In genomic region chr17:76737082-76737675, GRCh38 we compare ENCODE assay signal across 1 cellular context.
TF ChIP-seq lines count a peak whose summit lies in the region.

Gene SRSF2, minus strand, starts transcription at chr17:76737331. Its CDS starts 171 bp downstream, at chr17:76737160.

TF ChIP-seq in HepG2, 621 proteins besides CTCF, POLR2A, EP300 and RAD21 (continued from another document and continues in another):
- TF ChIP-seq ZBTB44 (CRISPR knock-in tag; IDR thresholded peaks at IDR 0.05) (peak; percentile 89; the same call in 1 of the 2 replicates), ZBTB38 (CRISPR knock-in tag; IDR thresholded peaks at IDR 0.05) (no peak; the same call in 1 of the 2 replicates), ZNF136 (CRISPR knock-in tag; IDR thresholded peaks at IDR 0.05; ENCODE audit: low read depth) (peak; percentile 45), CCAR2 (optimal IDR thresholded peaks at IDR 0.05; ENCODE audit: low read depth, low read length) (no peak), MLLT10 (CRISPR knock-in tag; IDR thresholded peaks at IDR 0.05) (peak; percentile 98), FOXK1 (CRISPR knock-in tag; IDR thresholded peaks at IDR 0.05; ENCODE audit: borderline replicate concordance, low read depth) (peak; percentile 72; the same call in 1 of the 2 replicates), ZNF17 (CRISPR knock-in tag; IDR thresholded peaks at IDR 0.05) (no peak), BCL6 (CRISPR knock-in tag; IDR thresholded peaks at IDR 0.05) (peak; percentile 65; the same call in 1 of the 2 replicates), ZNF777 (CRISPR knock-in tag; IDR thresholded peaks at IDR 0.05) (peak; percentile 38; the same call in 1 of the 2 replicates), ZNF770 (CRISPR knock-in tag; IDR thresholded peaks at IDR 0.05) (no peak), RXRA (CRISPR knock-in tag; IDR thresholded peaks at IDR 0.05) (peak; percentile 84; the same call in 1 of the 2 replicates), MAFG (CRISPR knock-in tag; IDR thresholded peaks at IDR 0.05) (peak; percentile 88; the same call in 1 of the 2 replicates), ZNF543 (CRISPR knock-in tag; IDR thresholded peaks at IDR 0.05) (peak; percentile 67; the same call in 1 of the 2 replicates), ZNF362 (CRISPR knock-in tag; IDR thresholded peaks at IDR 0.05; ENCODE audit: borderline replicate concordance) (peak; percentile 91; the same call in 1 of the 2 replicates), ZBTB25 (CRISPR knock-in tag; IDR thresholded peaks at IDR 0.05) (peak; percentile 84), AHR (CRISPR knock-in tag; IDR thresholded peaks at IDR 0.05) (peak; percentile 95), ETV5 (CRISPR knock-in tag; IDR thresholded peaks at IDR 0.05; ENCODE audit: borderline replicate concordance) (peak; percentile 72), FUBP1 (CRISPR knock-in tag; IDR thresholded peaks at IDR 0.05; ENCODE audit: borderline replicate concordance) (no peak), ZNF652 (CRISPR knock-in tag; IDR thresholded peaks at IDR 0.05; ENCODE audit: borderline replicate concordance, low read depth) (peak; percentile 54), IRF1 (CRISPR knock-in tag; IDR thresholded peaks at IDR 0.05; ENCODE audit: low read depth) (no peak; the same call in 1 of the 2 replicates), MTF1 (CRISPR knock-in tag; IDR thresholded peaks at IDR 0.05) (peak; percentile 88; the same call in 1 of the 2 replicates), UBTF (CRISPR knock-in tag; IDR thresholded peaks at IDR 0.05) (peak; percentile 89), NFIC (IDR thresholded peaks at IDR 0.05; ENCODE audit: low read length) (no peak), KMT2B (CRISPR knock-in tag; IDR thresholded peaks at IDR 0.05) (peak; percentile 83), SMARCE1 (IDR thresholded peaks at IDR 0.05; ENCODE audit: borderline replicate concordance) (no peak), ELF3 (CRISPR knock-in tag; IDR thresholded peaks at IDR 0.05) (peak; percentile 86), ZNF333 (CRISPR knock-in tag; IDR thresholded peaks at IDR 0.05; ENCODE audit: borderline replicate concordance) (peak; percentile 83; the same call in 1 of the 2 replicates), CBX5 (CRISPR knock-in tag; IDR thresholded peaks at IDR 0.05; ENCODE audit: borderline replicate concordance) (peak; percentile 73; the same call in 1 of the 2 replicates), PHF20 (CRISPR knock-in tag; IDR thresholded peaks at IDR 0.05) (peak; percentile 83), ATF6 (CRISPR knock-in tag; conservative IDR thresholded peaks at IDR 0.05) (0 out of 2 replicates have a peak, but pooled peaks have one; percentile 83), ZNF253 (CRISPR knock-in tag; IDR thresholded peaks at IDR 0.05; ENCODE audit: borderline replicate concordance) (peak; percentile 91; the same call in 1 of the 2 replicates), ZNF740 (CRISPR knock-in tag; IDR thresholded peaks at IDR 0.05) (peak; percentile 78), ZBTB21 (CRISPR knock-in tag; IDR thresholded peaks at IDR 0.05) (peak; percentile 40; the same call in 1 of the 2 replicates), ZNF138 (CRISPR knock-in tag; IDR thresholded peaks at IDR 0.05; ENCODE audit: low read depth) (peak; percentile 99), ZNF776 (CRISPR knock-in tag; IDR thresholded peaks at IDR 0.05) (peak; percentile 88), DNMT3B (CRISPR knock-in tag; conservative IDR thresholded peaks at IDR 0.05) (peak; percentile 99), HMG20B (CRISPR knock-in tag; conservative IDR thresholded peaks at IDR 0.05) (peak; percentile 47; the same call in 1 of the 2 replicates), GFI1 (CRISPR knock-in tag; IDR thresholded peaks at IDR 0.05; ENCODE audit: borderline replicate concordance) (peak; percentile 33; the same call in 1 of the 2 replicates), ZNF503 (CRISPR knock-in tag; IDR thresholded peaks at IDR 0.05) (peak; percentile 95), ZNF260 (CRISPR knock-in tag; IDR thresholded peaks at IDR 0.05; ENCODE audit: borderline replicate concordance, low read depth) (0 out of 2 replicates have a peak, but pooled peaks have one; percentile 85), ZNF263 (CRISPR knock-in tag; IDR thresholded peaks at IDR 0.05) (peak; percentile 99), BRCA1 (CRISPR knock-in tag; IDR thresholded peaks at IDR 0.05) (peak; percentile 98), ZNF605 (CRISPR knock-in tag; IDR thresholded peaks at IDR 0.05) (peak; percentile 92), SPEN (CRISPR knock-in tag; IDR thresholded peaks at IDR 0.05; ENCODE audit: low read depth) (peak; percentile 88), ZKSCAN8 (CRISPR knock-in tag; IDR thresholded peaks at IDR 0.05; ENCODE audit: borderline replicate concordance) (peak; percentile 47; the same call in 1 of the 2 replicates), HNRNPUL1 (IDR thresholded peaks at IDR 0.05; ENCODE audit: low read depth, low read length) (peak; percentile 89), GRHL1 (CRISPR knock-in tag; conservative IDR thresholded peaks at IDR 0.05) (no peak; the same call in 1 of the 2 replicates)
